9 cellular contexts compared by ENCODE assay signal in genomic region chr11:22634897-22635629, GRCh38. TPM values are rescaled to one million over a fixed set of nuclear protein-coding genes. Genes with fewer than 3 reads are reported as not detected.
DNase-seq lines count a peak whose midpoint lies in the region; ATAC-seq and TF ChIP-seq lines count a peak whose summit lies in the region.
"Had no signal": no experiment of that assay in that cellular context is flagged by ENCODE, and none has a peak within 500 bp of the region (broad histone marks: within the 10 kb centered on the region; RNA-seq: fewer than 3 reads in every experiment).

No MANE protein-coding gene starts in this region.

- H3K36me3 Mint-ChIP-seq in activated CD8-positive, alpha-beta T cell treated with anti-CD3 and anti-CD28 coated beads for 36 hours (ENCODE audit: low read depth) = no peaks in the 10 kb centered on the region

- H3K27ac Mint-ChIP-seq in activated CD8-positive, alpha-beta T cell treated with anti-CD3 and anti-CD28 coated beads for 36 hours = no peak overlapping the region

- TF ChIP-seq CTCF in KMS-11 (conservative IDR thresholded peaks at IDR 0.05; ENCODE audit: low read depth, low read length) = no peak
- no peak for TF ChIP-seq CTCF in activated CD8-positive, alpha-beta T cell treated with anti-CD3 and anti-CD28 coated beads for 36 hours (IDR thresholded peaks at IDR 0.05)

- no peak overlapping the region for H3K9ac ChIP-seq in KMS-11

- H4K20me1 ChIP-seq in KMS-11 (ENCODE audit: insufficient read depth) = no peaks in the 10 kb centered on the region

- H3K27me3 Mint-ChIP-seq in activated CD8-positive, alpha-beta T cell treated with anti-CD3 and anti-CD28 coated beads for 36 hours = no peaks in the 10 kb centered on the region

- H3K27ac ChIP-seq in KMS-11 = peak overlapping the region; percentile 40
- H3K27ac ChIP-seq: ovary had no signal

- CTCF ChIA-PET in activated CD8-positive, alpha-beta T cell treated with anti-CD3 and anti-CD28 coated beads for 36 hours (lab: Charles Lee) = interaction anchor here (1.7 to 1.9 kb wide), 2 partner anchors 10 to 153 kb away, joined by 4 to 6 read pairs; partner anchors contain the start of gene FANCF

- H2AFZ ChIP-seq in KMS-11 (ENCODE audit: low read depth) = peak overlapping the region; percentile 21; the same call in 1 of the 2 replicates

- ATAC-seq in activated CD8-positive, alpha-beta T cell treated with anti-CD3 and anti-CD28 coated beads for 36 hours = peak; percentile 35
- no peak for ATAC-seq in HG02938 (IDR thresholded peaks at IDR 0.05; ENCODE audit: unreplicated experiment)

- no peak overlapping the region for H3K4me3 Mint-ChIP-seq in activated CD8-positive, alpha-beta T cell treated with anti-CD3 and anti-CD28 coated beads for 36 hours

- POLR2A ChIA-PET in activated CD8-positive, alpha-beta T cell treated with anti-CD3 and anti-CD28 coated beads for 36 hours (lab: Charles Lee) = interaction anchor here (0.8 to 1.6 kb wide), 2 partner anchors 10 to 27 kb away, joined by 3 to 11 read pairs; partner anchors contain the start of gene FANCF

- H3K36me3 ChIP-seq in KMS-11 (ENCODE audit: insufficient read depth) = no peaks in the 10 kb centered on the region
- H3K36me3 ChIP-seq: ovary had no signal

- H3K4me2 ChIP-seq in KMS-11 = peak overlapping the region; percentile 52

- H3K4me3 ChIP-seq in KMS-11 (IDR thresholded peaks at IDR 0.05; ENCODE audit: insufficient read depth, low read depth, low read length) = no peak overlapping the region
- H3K4me3 ChIP-seq: ovary had no signal

- no peaks in the 10 kb centered on the region for H3K79me2 ChIP-seq in KMS-11 (ENCODE audit: insufficient read depth, low read depth)

- peaks cover 1% of the 10 kb centered on the region for H3K4me1 Mint-ChIP-seq in activated CD8-positive, alpha-beta T cell treated with anti-CD3 and anti-CD28 coated beads for 36 hours (ENCODE audit: low read depth)

- peak; percentile 45 for DNase-seq in DMS 273 treated with DMSO at 0.1 percent for 48 hours (lab: John Stamatoyannopoulos, UW)
- DNase-seq in activated CD8-positive, alpha-beta T cell treated with anti-CD3 and anti-CD28 coated beads for 36 hours = peak; percentile 20
- peak; percentile 69 for DNase-seq in kidney tubule cell (ENCODE audit: low spot score)
- DNase-seq in hepatic stellate cell (ENCODE audit: low spot score) = no peak
- no peak for DNase-seq in LoVo (ENCODE audit: low spot score)
- no peak for DNase-seq in medulla oblongata (ENCODE audit: extremely low spot score)

- peaks cover 39% of the 10 kb centered on the region for H3K4me1 ChIP-seq in KMS-11 (ENCODE audit: low read depth, poor library complexity, severe bottlenecking)

- H3K9me3 Mint-ChIP-seq in activated CD8-positive, alpha-beta T cell treated with anti-CD3 and anti-CD28 coated beads for 36 hours = no peaks in the 10 kb centered on the region

- no peaks in the 10 kb centered on the region for H3K27me3 ChIP-seq in KMS-11 (ENCODE audit: insufficient read depth, low read depth)
- H3K27me3 ChIP-seq: ovary had no signal

- intact Hi-C loops in activated CD8-positive, alpha-beta T cell treated with anti-CD3 and anti-CD28 coated beads for 36 hours (cut with micrococcal nuclease) = no loop called here

RNA-seq across cellular contexts. Expression of gene FANCF, which starts 9.4 kb away (rescaled TPM):
- 10 to 100 TPM; 13.4 to 14.9 TPM for total RNA-seq in activated CD8-positive, alpha-beta T cell treated with anti-CD3 and anti-CD28 coated beads for 36 hours

RNA-seq across cellular contexts. Expression of gene GAS2, which starts 31.3 kb away (rescaled TPM):
- total RNA-seq in activated CD8-positive, alpha-beta T cell treated with anti-CD3 and anti-CD28 coated beads for 36 hours = 1 to 10 TPM in 1 of 2 experiments, under 1 TPM in 1; 0.99 to 2.6 TPM

Comparison
In these comparisons a context has a peak if more than half of its experiments do, and no peak if none do; other contexts are left out.
1. DNase-seq: peak in DMS 273 treated with DMSO at 0.1 percent for 48 hours (single experiment), activated CD8-positive, alpha-beta T cell treated with anti-CD3 and anti-CD28 coated beads for 36 hours (single experiment) and kidney tubule cell (single experiment); none in hepatic stellate cell (single experiment), LoVo (single experiment) and medulla oblongata (single experiment).